ENCODE assay signal across 10 cellular contexts in the genomic region with DNA sequence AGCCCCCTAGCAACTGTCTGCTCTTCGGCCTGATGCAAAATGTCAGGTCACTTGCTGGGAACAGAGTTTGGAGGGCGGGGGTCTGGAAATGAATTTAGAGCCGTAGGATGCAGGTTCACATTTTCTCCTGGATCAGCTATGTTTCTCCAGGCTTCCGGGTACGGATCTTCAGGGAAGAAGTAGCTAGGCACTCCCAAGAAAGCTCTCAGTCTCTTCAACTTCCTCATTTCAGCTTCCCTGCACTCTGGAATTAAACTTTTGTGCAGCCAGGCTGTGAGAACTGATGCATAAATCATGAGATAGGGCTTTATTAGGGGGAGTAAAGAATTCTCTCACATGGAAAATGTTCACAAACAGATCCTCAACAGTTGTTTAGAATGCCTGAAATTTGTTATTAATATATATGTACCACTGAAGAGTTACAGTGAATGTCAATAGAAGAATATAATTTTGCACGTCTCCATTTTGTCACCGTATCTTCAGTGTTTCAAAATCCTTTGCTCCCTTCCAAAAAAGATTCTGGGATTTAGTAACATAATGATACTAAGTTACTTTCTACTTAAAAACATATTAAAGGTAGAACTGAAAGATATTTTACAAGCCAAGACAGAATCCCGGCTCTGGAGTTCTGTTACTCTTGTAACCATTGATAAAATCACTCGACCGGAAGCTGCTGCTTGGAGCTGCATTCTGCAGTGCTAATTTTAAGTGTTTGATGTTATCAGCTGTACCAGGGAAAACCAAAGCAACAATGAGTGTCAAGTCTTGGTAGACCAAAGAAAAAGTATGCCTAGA.
DNase-seq lines count a peak whose midpoint lies in the region; ATAC-seq and TF ChIP-seq lines count a peak whose summit lies in the region.
"Had no signal": no experiment of that assay in that cellular context is flagged by ENCODE, and none has a peak within 500 bp of the region (broad histone marks: within the 10 kb centered on the region; RNA-seq: fewer than 3 reads in every experiment).

No MANE protein-coding gene starts in this region.

- H3K27me3 ChIP-seq in BLaER1, result no peaks in the 10 kb centered on the region
- no peaks in the 10 kb centered on the region for H3K27me3 ChIP-seq in mesendoderm (ENCODE audit: insufficient read depth, low read length, poor library complexity)
- no peaks in the 10 kb centered on the region for H3K27me3 ChIP-seq in osteoblast (ENCODE audit: insufficient read depth, low read length)

- peaks cover 9% of the 10 kb centered on the region for H3K4me1 Mint-ChIP-seq in activated CD4-positive, alpha-beta T cell treated with anti-CD3 and anti-CD28 coated beads, Interleukin-2, amount 10 ng/mL, durations not matched to agents 7 days and 5 days

- no peaks in the 10 kb centered on the region for H3K79me2 ChIP-seq in mesendoderm (ENCODE audit: control insufficient read depth, insufficient read depth, low read length)
- H3K79me2 ChIP-seq in osteoblast (ENCODE audit: insufficient read depth, low read length), result no peaks in the 10 kb centered on the region

- H3K4me3 ChIP-seq in BLaER1 (no peak overlapping the region), mesendoderm (ENCODE audit: low read length) (no peak overlapping the region), osteoblast (ENCODE audit: insufficient read depth, low read length) (no peak overlapping the region)

- no peak overlapping the region for H3K4ac ChIP-seq in mesendoderm (ENCODE audit: low read depth, low read length)

- H2BK120ac ChIP-seq in mesendoderm (ENCODE audit: low read depth, low read length), result peak overlapping the region; percentile 88

- H4K8ac ChIP-seq in mesendoderm (ENCODE audit: low read depth, low read length), result no peak overlapping the region

- peak overlapping the region; percentile 98 for H3K18ac ChIP-seq in mesendoderm (ENCODE audit: low read length)

- H3K27me3 Mint-ChIP-seq in activated CD4-positive, alpha-beta T cell treated with anti-CD3 and anti-CD28 coated beads, Interleukin-2, amount 10 ng/mL, durations not matched to agents 7 days and 5 days, result peaks cover 6% of the 10 kb centered on the region

- H3K4me2 ChIP-seq in BLaER1 (peak overlapping the region; percentile 18), mesendoderm (ENCODE audit: low read length) (no peak overlapping the region), osteoblast (ENCODE audit: insufficient read depth, low read length) (no peak overlapping the region)

- H3K36me3 ChIP-seq in BLaER1 (no peaks in the 10 kb centered on the region), mesendoderm (ENCODE audit: control insufficient read depth, insufficient read depth, low read length) (no peaks in the 10 kb centered on the region), osteoblast (ENCODE audit: insufficient read depth, low read length) (no peaks in the 10 kb centered on the region)

- CTCF ChIA-PET in activated CD4-positive, alpha-beta T cell treated with anti-CD3 and anti-CD28 coated beads, Interleukin-2, amount 10 ng/mL, durations not matched to agents 7 days and 5 days (lab: Charles Lee), result no interaction called here

- no peak overlapping the region for H3K27ac Mint-ChIP-seq in activated CD4-positive, alpha-beta T cell treated with anti-CD3 and anti-CD28 coated beads, Interleukin-2, amount 10 ng/mL, durations not matched to agents 7 days and 5 days

- no peak overlapping the region for H2BK15ac ChIP-seq in mesendoderm (replicated peaks; ENCODE audit: low read depth)

- POLR2A ChIA-PET in activated CD4-positive, alpha-beta T cell treated with anti-CD3 and anti-CD28 coated beads, Interleukin-2, amount 10 ng/mL, durations not matched to agents 7 days and 5 days (lab: Charles Lee), result no interaction called here

- H3K27ac ChIP-seq in BLaER1 (no peak overlapping the region), mesendoderm (ENCODE audit: low read depth, low read length) (peak overlapping the region; percentile 89), osteoblast (ENCODE audit: low read depth, low read length) (no peak overlapping the region)
- H3K27ac ChIP-seq: C4-2B had no signal

- H3K9ac ChIP-seq in BLaER1 (no peak overlapping the region), mesendoderm (ENCODE audit: low read length) (no peak overlapping the region)

- no peak for TF ChIP-seq CTCF in osteoblast (IDR thresholded peaks at IDR 0.05; ENCODE audit: extremely low read depth, low read depth, low read length)

- H3K56ac ChIP-seq in mesendoderm (ENCODE audit: low read length), result peak overlapping the region; percentile 44

- H3K4me3 Mint-ChIP-seq in activated CD4-positive, alpha-beta T cell treated with anti-CD3 and anti-CD28 coated beads, Interleukin-2, amount 10 ng/mL, durations not matched to agents 7 days and 5 days, result no peak overlapping the region

- peak; percentile 7 for DNase-seq in M059J (ENCODE audit: low read depth)
- DNase-seq in dermis blood vessel endothelial cell, result peak; percentile 5
- peak; percentile 90 for DNase-seq in mesendoderm
- DNase-seq in activated CD4-positive, alpha-beta T cell treated with anti-CD3 and anti-CD28 coated beads, Interleukin-2, amount 10 ng/mL, durations not matched to agents 7 days and 5 days, result no peak
- no peak for DNase-seq in activated naive CD4-positive, alpha-beta T cell treated with anti-CD3 and anti-CD28 coated beads, Interleukin-2, amount 50 U/mL, for 16 hours
- DNase-seq in osteoblast (ENCODE audit: insufficient read length, low spot score, missing footprints), result no peak
- DNase-seq: NCI-H1436 had no signal

- no peak overlapping the region for H2AFZ ChIP-seq in osteoblast (ENCODE audit: low read length)

- H4K20me1 ChIP-seq in BLaER1 (no peaks in the 10 kb centered on the region), osteoblast (ENCODE audit: insufficient read depth, low read length) (no peaks in the 10 kb centered on the region)

- H4K5ac ChIP-seq in mesendoderm (ENCODE audit: low read length), result no peak overlapping the region

- no peak overlapping the region for H3K23ac ChIP-seq in mesendoderm (ENCODE audit: low read length)

- H3K4me1 ChIP-seq in BLaER1 (0 out of 2 replicates have a peak, but pooled peaks cover 11% of the 10 kb centered on the region), mesendoderm (ENCODE audit: control insufficient read depth, low read depth, low read length) (peaks cover 4% of the 10 kb centered on the region), osteoblast (ENCODE audit: insufficient read depth, low read length) (no peaks in the 10 kb centered on the region)

- peak overlapping the region; percentile 28 for H2BK5ac ChIP-seq in mesendoderm (ENCODE audit: low read length)

- H3K9me3 ChIP-seq in BLaER1 (peaks cover 5% of the 10 kb centered on the region), osteoblast (ENCODE audit: low read depth, low read length) (peaks cover 2% of the 10 kb centered on the region)

- H3K79me1 ChIP-seq in mesendoderm (ENCODE audit: low read length), result no peaks in the 10 kb centered on the region

- peaks cover 7% of the 10 kb centered on the region for H3K9me3 Mint-ChIP-seq in activated CD4-positive, alpha-beta T cell treated with anti-CD3 and anti-CD28 coated beads, Interleukin-2, amount 10 ng/mL, durations not matched to agents 7 days and 5 days

- no CpG with 5 or more reads among the region's 10 CpGs for WGBS in mesendoderm (ENCODE audit: extremely low coverage, insufficient coverage, low lambda C conversion rate)

- no peak for ATAC-seq in HG02759 (IDR thresholded peaks at IDR 0.05; ENCODE audit: unreplicated experiment)

- no peaks in the 10 kb centered on the region for H3K36me3 Mint-ChIP-seq in activated CD4-positive, alpha-beta T cell treated with anti-CD3 and anti-CD28 coated beads, Interleukin-2, amount 10 ng/mL, durations not matched to agents 7 days and 5 days (ENCODE audit: low read depth)

- H2AK5ac ChIP-seq in mesendoderm (ENCODE audit: low read length), result no peak overlapping the region

Comparison
In these comparisons a context has a peak if more than half of its experiments do, and no peak if none do; other contexts are left out.
1. DNase-seq: peak in M059J (single experiment), dermis blood vessel endothelial cell (single experiment) and mesendoderm (single experiment); none in activated CD4-positive, alpha-beta T cell treated with anti-CD3 and anti-CD28 coated beads, Interleukin-2, amount 10 ng/mL, durations not matched to agents 7 days and 5 days (single experiment), activated naive CD4-positive, alpha-beta T cell treated with anti-CD3 and anti-CD28 coated beads, Interleukin-2, amount 50 U/mL, for 16 hours (single experiment) and osteoblast (single experiment).